In genomic region chr11:122248130-122248529, GRCh38 we compare ENCODE assay signal across 29 cellular contexts.
DNase-seq lines count a peak whose midpoint lies in the region; ATAC-seq, FAIRE-seq and TF ChIP-seq lines count a peak whose summit lies in the region.
"Had no signal": no experiment of that assay in that cellular context is flagged by ENCODE, and none has a peak within 500 bp of the region (broad histone marks: within the 10 kb centered on the region; RNA-seq: fewer than 3 reads in every experiment).

No MANE protein-coding gene starts in this region.

- peaks cover 0 to under 1% of the 10 kb centered on the region in 2 donors for H3K4me1 ChIP-seq in left lung
- H3K4me1 ChIP-seq: adrenal gland had no signal

- H3K4me3 ChIP-seq in left lung: no peak overlapping the region
- H3K4me3 ChIP-seq: adrenal gland; BLaER1 treated with 17β-estradiol and CSF1 and Interleukin-3, amounts not matched to agents 10 nM and 100 nM; coronary artery; esophagus muscularis mucosa; hepatocyte had no signal

- peak; percentile 11 for DNase-seq in DMS53 treated with DMSO at 0.1 percent for 48 hours (lab: John Stamatoyannopoulos, UW; ENCODE audit: unreplicated experiment)
- peak; percentile 94 for DNase-seq in NCI-H1105 (lab: John Stamatoyannopoulos, UW)
- peak; percentile 55 for DNase-seq in NCI-H69 (lab: John Stamatoyannopoulos, UW)
- no peak for DNase-seq in left lung
- DNase-seq in HUDEP-2 (lab: John Stamatoyannopoulos, UW; ENCODE audit: unreplicated experiment in 76 of 76): no peak
- DNase-seq in urothelium cell line (ENCODE audit: low spot score): no peak
- DNase-seq: activated CD8-positive, alpha-beta T cell treated with anti-CD3 and anti-CD28 coated beads for 36 hours; adrenal gland; brain microvascular endothelial cell; COR-L47; EL; endodermal cell; HCEC 1CT; left ventricle myocardium superior; natural killer cell; NCI-H1048; NCI-H2227 treated with DMSO at 0.1 percent for 48 hours; PC-3; retina; T-cell had no signal

- H3K36me3 ChIP-seq in left lung: no peaks in the 10 kb centered on the region
- H3K36me3 ChIP-seq: adrenal gland; BLaER1 treated with 17β-estradiol and CSF1 and Interleukin-3, amounts not matched to agents 10 nM and 100 nM; brain microvascular endothelial cell; esophagus muscularis mucosa had no signal

- intact Hi-C loops in left lung (cut with DNase I): no loop called here

- no peaks in the 10 kb centered on the region for H3K27me3 ChIP-seq in left lung
- H3K27me3 ChIP-seq: adrenal gland; BLaER1 treated with 17β-estradiol and CSF1 and Interleukin-3, amounts not matched to agents 10 nM and 100 nM; brain microvascular endothelial cell; esophagus muscularis mucosa; hepatocyte had no signal

- no peak for FAIRE-seq in urothelium cell line (lab: Jason Lieb, UNC)
- FAIRE-seq: frontal cortex, GM19239, HepG2 had no signal

- ATAC-seq in left lung: peak; percentile 49
- no peak for ATAC-seq in HG03025 (IDR thresholded peaks at IDR 0.05; ENCODE audit: low FRiP score, unreplicated experiment)
- ATAC-seq: activated CD8-positive, alpha-beta T cell treated with anti-CD3 and anti-CD28 coated beads for 36 hours; HepG2; left ventricle myocardium superior; natural killer cell; T-cell had no signal

- H3K9me3 ChIP-seq in left lung: no peaks in the 10 kb centered on the region
- H3K9me3 ChIP-seq: adrenal gland; BLaER1 treated with 17β-estradiol and CSF1 and Interleukin-3, amounts not matched to agents 10 nM and 100 nM; esophagus muscularis mucosa had no signal

- H3K27ac ChIP-seq in left lung: no peak overlapping the region
- H3K27ac ChIP-seq: adrenal gland; BLaER1 treated with 17β-estradiol and CSF1 and Interleukin-3, amounts not matched to agents 10 nM and 100 nM; brain microvascular endothelial cell; coronary artery; hepatocyte; HL-60 had no signal

- no peak for TF ChIP-seq CTCF in left lung (IDR thresholded peaks at IDR 0.05)

Comparison
In these comparisons a context has a peak if more than half of its experiments do, and no peak if none do; other contexts are left out.
1. DNase-seq: peak in DMS53 treated with DMSO at 0.1 percent for 48 hours (single experiment), NCI-H1105 (single experiment) and NCI-H69 (single experiment); none in left lung (0 of 2), HUDEP-2 (0 of 76) and urothelium cell line (single experiment).